Comparison of ENCODE assay signal across 8 cellular contexts in genomic region chr5:157142317-157143126, GRCh38.
DNase-seq lines count a peak whose midpoint lies in the region; ATAC-seq and TF ChIP-seq lines count a peak whose summit lies in the region.

A gene with protein sequence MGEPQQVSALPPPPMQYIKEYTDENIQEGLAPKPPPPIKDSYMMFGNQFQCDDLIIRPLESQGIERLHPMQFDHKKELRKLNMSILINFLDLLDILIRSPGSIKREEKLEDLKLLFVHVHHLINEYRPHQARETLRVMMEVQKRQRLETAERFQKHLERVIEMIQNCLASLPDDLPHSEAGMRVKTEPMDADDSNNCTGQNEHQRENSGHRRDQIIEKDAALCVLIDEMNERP (minus strand): TSS chr5:157142865. CDS start chr5:157139431, 3,434 bp downstream.

- TF ChIP-seq CTCF in AG09309 (IDR thresholded peaks at IDR 0.05; ENCODE audit: control insufficient read depth, insufficient read depth, low read depth, low read length, missing control alignments): no peak

- peak; percentile 99 for DNase-seq in AG09309 (ENCODE audit: low read depth)
- DNase-seq in NCI-H446 (lab: John Stamatoyannopoulos, UW): peak; percentile 95 to 98
- peak; percentile 88 for DNase-seq in activated CD4-positive, CD25-positive, alpha-beta regulatory T cell treated with anti-CD3 and anti-CD28 coated beads, Interleukin-2, amount 50 U/mL, for 16 hours (ENCODE audit: low read depth, low spot score)
- DNase-seq in cerebellar cortex (ENCODE audit: low spot score): peak; percentile 99
- DNase-seq in islet precursor cell: peak; percentile 99
- DNase-seq in stimulated activated CD4-positive, alpha-beta T cell treated with anti-CD3 and anti-CD28 coated beads, Interleukin-12 subunit alpha, Interleukin-12 subunit beta, amount 100 ng/mL, for 48 hours (ENCODE audit: low read depth in 2 of 3, low spot score in 1 of 3): peak; percentile 84 to 95 (median 90)

- H3K4me3 ChIP-seq in AG09309 (ENCODE audit: control insufficient read depth, low read depth, low read length): peak within 1 kb of the TSS; percentile 93

- ATAC-seq in GM19025 (IDR thresholded peaks at IDR 0.05; ENCODE audit: low read depth, unreplicated experiment): peak; percentile 99
- ATAC-seq in HG03342 (IDR thresholded peaks at IDR 0.05; ENCODE audit: unreplicated experiment): peak; percentile 100

Comparison
In these comparisons a context has a peak if more than half of its experiments do, and no peak if none do; other contexts are left out.
1. Peak in every context shown above with its lines: DNase-seq, ATAC-seq and H3K4me3 ChIP-seq.